Comparison of ENCODE assay signal across 17 cellular contexts in genomic region chr17:68356949-68357455, GRCh38.
DNase-seq lines count a peak whose midpoint lies in the region; ATAC-seq and TF ChIP-seq lines count a peak whose summit lies in the region.
"Had no signal": no experiment of that assay in that cellular context is flagged by ENCODE, and none has a peak within 500 bp of the region (broad histone marks: within the 10 kb centered on the region; RNA-seq: fewer than 3 reads in every experiment).

No MANE protein-coding gene starts in this region.

- TF ChIP-seq CTCF in HL-60 (IDR thresholded peaks at IDR 0.05; ENCODE audit: insufficient read depth, low read length) (no peak), gastroesophageal sphincter (IDR thresholded peaks at IDR 0.05) (no peak)

- no peak overlapping the region for H3K9ac ChIP-seq in mesenchymal stem cell (ENCODE audit: low read length)

- H3K9me3 Mint-ChIP-seq in activated CD8-positive, alpha-beta memory T cell treated with anti-CD3 and anti-CD28 coated beads, Interleukin-2, amount 10 ng/mL, durations not matched to agents 7 days and 5 days (ENCODE audit: low read depth): no peaks in the 10 kb centered on the region
- H3K9me3 Mint-ChIP-seq in activated naive CD4-positive, alpha-beta T cell treated with anti-CD3 and anti-CD28 coated beads, Interleukin-2, amount 50 U/mL, for 72 hours: no peaks in the 10 kb centered on the region
- H3K9me3 Mint-ChIP-seq in natural killer cell treated with Interleukin-12 subunit alpha and Interleukin-12 subunit beta and Interleukin-15 and Interleukin-18, amount 100 ng/mL, for 72 hours: no peaks in the 10 kb centered on the region
- H3K9me3 Mint-ChIP-seq: brain, GM23338 had no signal

- WGBS in mesenchymal stem cell: 94% methylated on average over 3 of the region's 3 CpGs
- WGBS in gastroesophageal sphincter (ENCODE audit: low coverage in 1 of 2), 2 donors: 86 to 91% methylated on average over 1 to 3 of the region's 3 CpGs

- no peak overlapping the region for H4K8ac ChIP-seq in mesenchymal stem cell (ENCODE audit: low read length)

- no peak overlapping the region for H2AFZ ChIP-seq in mesenchymal stem cell (ENCODE audit: low read depth, low read length)
- H2AFZ ChIP-seq: GM23338 had no signal

- H3K23ac ChIP-seq in mesenchymal stem cell (ENCODE audit: low read length in 2 of 2): no peak overlapping the region

- H3K79me1 ChIP-seq in mesenchymal stem cell (replicated peaks; ENCODE audit: low read length, poor library complexity, severe bottlenecking): no peaks in the 10 kb centered on the region

- ATAC-seq in activated CD8-positive, alpha-beta memory T cell treated with anti-CD3 and anti-CD28 coated beads, Interleukin-2, amount 10 ng/mL, durations not matched to agents 7 days and 5 days: peak; percentile 51
- peak; percentile 13 to 40 for ATAC-seq in activated naive CD4-positive, alpha-beta T cell treated with anti-CD3 and anti-CD28 coated beads, Interleukin-2, amount 50 U/mL, for 72 hours
- peak; percentile 45 to 55 for ATAC-seq in natural killer cell treated with Interleukin-12 subunit alpha and Interleukin-12 subunit beta and Interleukin-15 and Interleukin-18, amount 100 ng/mL, for 72 hours
- no peak for ATAC-seq in gastroesophageal sphincter
- ATAC-seq: A549, GM23338, sciatic nerve had no signal

- no peak overlapping the region for H2AK5ac ChIP-seq in mesenchymal stem cell (ENCODE audit: low read length, severe bottlenecking)

- H3K4me2 ChIP-seq in mesenchymal stem cell (ENCODE audit: low read length, poor library complexity, severe bottlenecking): no peak overlapping the region
- H3K4me2 ChIP-seq: A549, GM23338 had no signal

- no peak overlapping the region for H3K18ac ChIP-seq in mesenchymal stem cell (ENCODE audit: low read depth in 1 of 2, low read length in 2 of 2)

- no peaks in the 10 kb centered on the region for H3K27me3 Mint-ChIP-seq in activated CD8-positive, alpha-beta memory T cell treated with anti-CD3 and anti-CD28 coated beads, Interleukin-2, amount 10 ng/mL, durations not matched to agents 7 days and 5 days
- H3K27me3 Mint-ChIP-seq in natural killer cell treated with Interleukin-12 subunit alpha and Interleukin-12 subunit beta and Interleukin-15 and Interleukin-18, amount 100 ng/mL, for 72 hours: no peaks in the 10 kb centered on the region

- no peak overlapping the region for H2BK120ac ChIP-seq in mesenchymal stem cell (ENCODE audit: low read depth, low read length)

- H3K36me3 Mint-ChIP-seq in activated CD8-positive, alpha-beta memory T cell treated with anti-CD3 and anti-CD28 coated beads, Interleukin-2, amount 10 ng/mL, durations not matched to agents 7 days and 5 days: peaks cover 25% of the 10 kb centered on the region
- H3K36me3 Mint-ChIP-seq in activated naive CD4-positive, alpha-beta T cell treated with anti-CD3 and anti-CD28 coated beads, Interleukin-2, amount 50 U/mL, for 72 hours: no peaks in the 10 kb centered on the region
- no peaks in the 10 kb centered on the region for H3K36me3 Mint-ChIP-seq in natural killer cell treated with Interleukin-12 subunit alpha and Interleukin-12 subunit beta and Interleukin-15 and Interleukin-18, amount 100 ng/mL, for 72 hours

- no peaks in the 10 kb centered on the region for H3K36me3 ChIP-seq in mesenchymal stem cell (ENCODE audit: control insufficient read depth in 1 of 2, insufficient read depth in 2 of 2, low read depth in 1 of 2, low read length in 2 of 2)
- H3K36me3 ChIP-seq in gastroesophageal sphincter: peaks cover 0 to 14% of the 10 kb centered on the region in 2 donors
- H3K36me3 ChIP-seq: left lung had no signal

- H3K4ac ChIP-seq in mesenchymal stem cell (ENCODE audit: low read depth in 1 of 2, low read length in 2 of 2): no peak overlapping the region

- peak overlapping the region; percentile 95 for H3K27ac Mint-ChIP-seq in activated CD8-positive, alpha-beta memory T cell treated with anti-CD3 and anti-CD28 coated beads, Interleukin-2, amount 10 ng/mL, durations not matched to agents 7 days and 5 days
- H3K27ac Mint-ChIP-seq in activated naive CD4-positive, alpha-beta T cell treated with anti-CD3 and anti-CD28 coated beads, Interleukin-2, amount 50 U/mL, for 72 hours: peak overlapping the region in 1 of 2 donors; percentile 19
- peak overlapping the region; percentile 82 to 85 for H3K27ac Mint-ChIP-seq in natural killer cell treated with Interleukin-12 subunit alpha and Interleukin-12 subunit beta and Interleukin-15 and Interleukin-18, amount 100 ng/mL, for 72 hours
- H3K27ac Mint-ChIP-seq: brain, GM23338 had no signal

- H3K4me1 ChIP-seq in mesenchymal stem cell (ENCODE audit: control insufficient read depth, insufficient read depth, low read depth, low read length) (peaks cover 5% of the 10 kb centered on the region), gastroesophageal sphincter (no peaks in the 10 kb centered on the region)

- no peak for TF ChIP-seq POLR2A in gastroesophageal sphincter (IDR thresholded peaks at IDR 0.05)

- H3K4me3 ChIP-seq in HL-60 (replicated peaks; ENCODE audit: insufficient read depth, low read length): peak overlapping the region; percentile 51
- no peak overlapping the region for H3K4me3 ChIP-seq in mesenchymal stem cell (ENCODE audit: insufficient read depth in 1 of 2, low read depth in 1 of 2, low read length in 2 of 2)
- H3K4me3 ChIP-seq in gastroesophageal sphincter: no peak overlapping the region
- H3K4me3 ChIP-seq: A549, GM23338, left lung, SK-N-MC had no signal

- DNase-seq in activated CD8-positive, alpha-beta memory T cell treated with anti-CD3 and anti-CD28 coated beads, Interleukin-2, amount 10 ng/mL, durations not matched to agents 7 days and 5 days: peak; percentile 66
- DNase-seq in activated CD8-positive, alpha-beta memory T cell treated with anti-CD3 and anti-CD28 coated beads, Interleukin-2, amount 50 U/mL, for 4 hours: no peak
- DNase-seq in HL-60 (ENCODE audit: low read depth in 1 of 2, low spot score in 1 of 2) (peak in 1 of 2 experiments; percentile 27), glomerular visceral epithelial cell (ENCODE audit: extremely low spot score) (no peak), mesenchymal stem cell (no peak)
- DNase-seq in activated naive CD4-positive, alpha-beta T cell treated with anti-CD3 and anti-CD28 coated beads, Interleukin-2, amount 50 U/mL, for 72 hours (ENCODE audit: low spot score in 2 of 2): peak in 1 of 2 donors; percentile 9
- DNase-seq in natural killer cell treated with Interleukin-12 subunit alpha and Interleukin-12 subunit beta and Interleukin-15 and Interleukin-18, amount 100 ng/mL, for 72 hours (ENCODE audit: low spot score): no peak
- DNase-seq: hypothalamus, left lung, NCI-H1105 treated with DMSO at 0.1 percent for 48 hours had no signal

- no peak overlapping the region for H2BK5ac ChIP-seq in mesenchymal stem cell (ENCODE audit: low read depth, low read length, poor library complexity, severe bottlenecking)

- H3K14ac ChIP-seq in mesenchymal stem cell (ENCODE audit: low read length in 2 of 2): no peak overlapping the region

- H3K9me3 ChIP-seq in mesenchymal stem cell (ENCODE audit: control insufficient read depth, low read length): no peaks in the 10 kb centered on the region
- H3K9me3 ChIP-seq in gastroesophageal sphincter: no peaks in the 10 kb centered on the region
- H3K9me3 ChIP-seq: A549, left lung had no signal

- H2BK12ac ChIP-seq in mesenchymal stem cell (ENCODE audit: low read length in 2 of 2): no peak overlapping the region

- no peaks in the 10 kb centered on the region for H3K27me3 ChIP-seq in HL-60 (ENCODE audit: insufficient read depth, poor library complexity, severe bottlenecking)
- H3K27me3 ChIP-seq in mesenchymal stem cell (ENCODE audit: control insufficient read depth in 1 of 2, insufficient read depth in 1 of 2, low read length in 2 of 2): no peaks in the 10 kb centered on the region
- H3K27me3 ChIP-seq in gastroesophageal sphincter: no peaks in the 10 kb centered on the region
- H3K27me3 ChIP-seq: left lung had no signal

- H3K27ac ChIP-seq in HL-60 (replicated peaks) (peak overlapping the region; percentile 68), mesenchymal stem cell (ENCODE audit: low read length, poor library complexity, severe bottlenecking) (no peak overlapping the region), gastroesophageal sphincter (no peak overlapping the region)
- H3K27ac ChIP-seq: A549, SK-N-MC, VCaP had no signal

- H4K91ac ChIP-seq in mesenchymal stem cell (ENCODE audit: low read length): no peak overlapping the region

- H3K4me1 Mint-ChIP-seq in activated CD8-positive, alpha-beta memory T cell treated with anti-CD3 and anti-CD28 coated beads, Interleukin-2, amount 10 ng/mL, durations not matched to agents 7 days and 5 days: peaks cover 74% of the 10 kb centered on the region
- H3K4me1 Mint-ChIP-seq in natural killer cell treated with Interleukin-12 subunit alpha and Interleukin-12 subunit beta and Interleukin-15 and Interleukin-18, amount 100 ng/mL, for 72 hours (ENCODE audit: low read depth in 2 of 2): peaks cover 47 to 51% of the 10 kb centered on the region in 2 donors
- H3K4me1 Mint-ChIP-seq: brain had no signal

- CTCF ChIA-PET in activated CD8-positive, alpha-beta memory T cell treated with anti-CD3 and anti-CD28 coated beads, Interleukin-2, amount 10 ng/mL, durations not matched to agents 7 days and 5 days (lab: Charles Lee): interaction anchor here (0.7 to 6.8 kb wide), 12 partner anchors 11 to 104 kb away, joined by 3 to 51 read pairs (median 5); partner anchors contain the start of genes ARSG and SLC16A6

- no peak overlapping the region for H2BK15ac ChIP-seq in mesenchymal stem cell (ENCODE audit: low read depth, poor library complexity, severe bottlenecking)

- no peak for TF ChIP-seq EP300 in gastroesophageal sphincter (IDR thresholded peaks at IDR 0.05)

- peak overlapping the region; percentile 74 for H3K4me3 Mint-ChIP-seq in activated CD8-positive, alpha-beta memory T cell treated with anti-CD3 and anti-CD28 coated beads, Interleukin-2, amount 10 ng/mL, durations not matched to agents 7 days and 5 days
- peak overlapping the region; percentile 74 for H3K4me3 Mint-ChIP-seq in natural killer cell treated with Interleukin-12 subunit alpha and Interleukin-12 subunit beta and Interleukin-15 and Interleukin-18, amount 100 ng/mL, for 72 hours
- H3K4me3 Mint-ChIP-seq: brain, GM23338 had no signal
